24 cellular contexts compared by ENCODE assay signal in genomic region chr3:95588473-95588872, GRCh38.
"Had no signal": no experiment of that assay in that cellular context is flagged by ENCODE, and none has a peak within 500 bp of the region (broad histone marks: within the 10 kb centered on the region; RNA-seq: fewer than 3 reads in every experiment).

No MANE protein-coding gene starts in this region.

- H3K27me3 Mint-ChIP-seq: naive thymus-derived CD4-positive, alpha-beta T cell had no signal

- ATAC-seq: left lobe of liver; naive thymus-derived CD4-positive, alpha-beta T cell; psoas muscle; right cardiac atrium had no signal

- H3K9me3 Mint-ChIP-seq: nephron had no signal

- H3K9ac ChIP-seq: neural progenitor cell had no signal

- DNase-seq: dorsolateral prefrontal cortex; effector CD4-positive, alpha-beta T cell; hypothalamus; immature natural killer cell; islet precursor cell; mammary epithelial cell; mesendoderm; midbrain; naive thymus-derived CD4-positive, alpha-beta T cell; nucleus accumbens; psoas muscle; right cardiac atrium; sigmoid colon; stimulated activated CD4-positive, alpha-beta T cell treated with anti-CD3 and anti-CD28 coated beads, Interleukin-4, amount 100 ng/mL, for 4 hours; stimulated activated naive CD4-positive, alpha-beta T cell treated with Interleukin-2 at 50 U/mL for 16 hours; substantia nigra; testis; tibial artery had no signal

- H3K4me3 ChIP-seq: dorsolateral prefrontal cortex, neural progenitor cell, psoas muscle, sigmoid colon, testis, tibial artery, vagina had no signal

- H3K4me3 Mint-ChIP-seq: immature natural killer cell; naive thymus-derived CD4-positive, alpha-beta T cell; nephron; neural progenitor cell had no signal

- H3K27me3 ChIP-seq: dorsolateral prefrontal cortex, neural progenitor cell, sigmoid colon, testis, tibial artery, vagina had no signal

- H3K4me1 Mint-ChIP-seq: immature natural killer cell, nephron, neural progenitor cell had no signal

- H3K4me1 ChIP-seq: neural progenitor cell, psoas muscle, sigmoid colon, testis, tibial artery, vagina had no signal

- H3K27ac ChIP-seq: dorsolateral prefrontal cortex, neural progenitor cell, psoas muscle, sigmoid colon, testis, tibial artery, vagina had no signal

- FAIRE-seq: colon, frontal cortex had no signal

- H3K9me3 ChIP-seq: psoas muscle, sigmoid colon, testis, tibial artery, vagina had no signal

- H3K27ac Mint-ChIP-seq: immature natural killer cell; naive thymus-derived CD4-positive, alpha-beta T cell; nephron; neural progenitor cell had no signal

- H3K36me3 Mint-ChIP-seq: immature natural killer cell; naive thymus-derived CD4-positive, alpha-beta T cell; neural progenitor cell had no signal

- H3K36me3 ChIP-seq: neural progenitor cell, sigmoid colon, tibial artery, vagina had no signal
